15 cellular contexts compared by ENCODE assay signal in genomic region chr5:158877124-158877581, GRCh38.
DNase-seq lines count a peak whose midpoint lies in the region; ATAC-seq, FAIRE-seq and TF ChIP-seq lines count a peak whose summit lies in the region.
"Had no signal": no experiment of that assay in that cellular context is flagged by ENCODE, and none has a peak within 500 bp of the region (broad histone marks: within the 10 kb centered on the region; RNA-seq: fewer than 3 reads in every experiment).

No MANE protein-coding gene starts in this region.

- 65% methylated on average over 4 of the region's 4 CpGs; no CpG with 5 or more reads in 1 of the 2 experiments for WGBS in H1 (ENCODE audit: extremely low coverage in 1 of 2, insufficient coverage in 1 of 2, insufficient read length in 1 of 2, insufficient replicate concordance in 2 of 2, low coverage in 1 of 2, low lambda C conversion rate in 2 of 2, missing lambda C conversion rate in 1 of 2), 2 experiments

- H3K9me3 ChIP-seq in H1 (ENCODE audit: insufficient read depth in 2 of 2, low read depth in 1 of 2, low read length in 1 of 2) (no peaks in the 10 kb centered on the region), neural progenitor cell (ENCODE audit: low read depth) (no peaks in the 10 kb centered on the region)
- H3K9me3 ChIP-seq: SK-N-SH had no signal

- no peak for FAIRE-seq in H1 (lab: Jason Lieb, UNC)

- no peak overlapping the region for H3K14ac ChIP-seq in H1 (ENCODE audit: insufficient read length)

- H3K27me3 Mint-ChIP-seq in neural progenitor cell (ENCODE audit: insufficient read depth, low read depth): no peaks in the 10 kb centered on the region

- no peak overlapping the region for H2BK15ac ChIP-seq in H1 (ENCODE audit: low read length)

- H3K4me1 ChIP-seq in H1 (replicated peaks in 1 of 4; ENCODE audit: control insufficient read depth in 3 of 4, insufficient read depth in 4 of 4, low read length in 3 of 4) (peaks cover 0 to 9% (median 6%) of the 10 kb centered on the region in 4 experiments; a peak in 5 of 7 replicates), neural progenitor cell (peaks cover 12% of the 10 kb centered on the region)

- DNase-seq in AG10803 (ENCODE audit: low read depth): peak; percentile 76
- peak; percentile 49 for DNase-seq in NAMALWA (ENCODE audit: low spot score)
- no peak for DNase-seq in H1 (ENCODE audit: low read depth in 1 of 2, low spot score in 2 of 2)
- DNase-seq in neural progenitor cell (ENCODE audit: low spot score): no peak
- DNase-seq in activated T-cell treated with anti-CD3 and anti-CD28 coated beads, Interleukin-2, amount 50 U/mL, for 48 hours: no peak
- no peak for DNase-seq in NCI-H1694 treated with DMSO at 0.1 percent for 48 hours (lab: John Stamatoyannopoulos, UW)
- DNase-seq: activated naive CD4-positive, alpha-beta T cell treated with Interleukin-2 at 50 U/mL for 16 hours; cerebellar nuclear complex; GOT3; NCI-H2081 treated with DMSO at 0.1 percent for 48 hours; SK-N-SH; trophoblast cell had no signal

- no peak overlapping the region for H2BK20ac ChIP-seq in H1 (ENCODE audit: low read length)

- H3K27me3 ChIP-seq in H1 (replicated peaks in 1 of 4; ENCODE audit: control insufficient read depth in 3 of 4, extremely low read depth in 1 of 4, insufficient read depth in 3 of 4, low read length in 3 of 4): no peaks in the 10 kb centered on the region
- no peaks in the 10 kb centered on the region for H3K27me3 ChIP-seq in neural progenitor cell

- H3K4me1 Mint-ChIP-seq in neural progenitor cell: peaks cover 70% of the 10 kb centered on the region

- POLR2A ChIA-PET in H1 (lab: Charles Lee; ENCODE audit: partially characterized antibody): no interaction called here

- H3K27ac Mint-ChIP-seq in neural progenitor cell: peak overlapping the region; percentile 20

- H2AFZ ChIP-seq in H1 (ENCODE audit: low read length) (peak overlapping the region; percentile 72; the same call in 1 of the 2 replicates), neural progenitor cell (replicated peaks) (peak overlapping the region; percentile 69)

- H4K20me1 ChIP-seq in H1 (replicated peaks in 1 of 2; ENCODE audit: control insufficient read depth in 1 of 2, insufficient read depth in 2 of 2, low read length in 2 of 2): no peaks in the 10 kb centered on the region
- H4K20me1 ChIP-seq in neural progenitor cell (ENCODE audit: low read depth): no peaks in the 10 kb centered on the region

- no peak overlapping the region for H3K27ac ChIP-seq in H1 (ENCODE audit: low read depth, low read length)
- no peak overlapping the region for H3K27ac ChIP-seq in neural progenitor cell
- H3K27ac ChIP-seq: HL-60 had no signal

- no peak overlapping the region for H2BK120ac ChIP-seq in H1 (replicated peaks; ENCODE audit: low read depth, low read length)

- no peaks in the 10 kb centered on the region for H3K36me3 ChIP-seq in H1 (ENCODE audit: control insufficient read depth in 2 of 4, insufficient read depth in 4 of 4, low read length in 3 of 4)
- no peaks in the 10 kb centered on the region for H3K36me3 ChIP-seq in neural progenitor cell

- H3K79me2 ChIP-seq in H1 (ENCODE audit: control insufficient read depth in 1 of 2, insufficient read depth in 2 of 2, low read length in 2 of 2): no peaks in the 10 kb centered on the region
- H3K79me2 ChIP-seq in neural progenitor cell (ENCODE audit: low read depth): no peaks in the 10 kb centered on the region

- no peak overlapping the region for H2BK5ac ChIP-seq in H1 (ENCODE audit: low read depth, low read length)

- H2BK12ac ChIP-seq in H1 (ENCODE audit: low read depth, low read length): no peak overlapping the region

- TF ChIP-seq CTCF in AG10803 (conservative IDR thresholded peaks at IDR 0.05; ENCODE audit: low read length) (no peak), H1 (IDR thresholded peaks at IDR 0.05; ENCODE audit: control extremely low read depth in 1 of 3, insufficient read depth in 1 of 3, low read depth in 1 of 3, low read length in 3 of 3) (no peak), neural progenitor cell (IDR thresholded peaks at IDR 0.05) (no peak)

- H3K36me3 Mint-ChIP-seq in neural progenitor cell: no peaks in the 10 kb centered on the region

- CTCF ChIA-PET in H1 (lab: Charles Lee; ENCODE audit: partially characterized antibody): interaction anchor here (0.7 to 0.8 kb wide), 2 partner anchors 65 to 1366 kb away, joined by 3 read pairs; no protein-coding TSS in a partner anchor

- no peak overlapping the region for H4K8ac ChIP-seq in H1 (ENCODE audit: extremely low read depth, insufficient read depth, low read length)

- no peak for TF ChIP-seq EP300 in H1 (IDR thresholded peaks at IDR 0.05; ENCODE audit: borderline replicate concordance in 1 of 2, low read depth in 2 of 2, low read length in 2 of 2)

- no peaks in the 10 kb centered on the region for H3K9me3 Mint-ChIP-seq in neural progenitor cell

- no peak overlapping the region for H3K4ac ChIP-seq in H1 (replicated peaks; ENCODE audit: insufficient read length, low read depth, low read length)

- no peak overlapping the region for H3K23ac ChIP-seq in H1 (ENCODE audit: insufficient read length)

- H3K18ac ChIP-seq in H1 (ENCODE audit: extremely low read depth, low read length): no peak overlapping the region

- H3K79me1 ChIP-seq in H1 (ENCODE audit: low read depth, low read length): no peaks in the 10 kb centered on the region

- ATAC-seq in HG03469 (IDR thresholded peaks at IDR 0.05; ENCODE audit: unreplicated experiment): no peak
- ATAC-seq in HG03175 (IDR thresholded peaks at IDR 0.05; ENCODE audit: unreplicated experiment): no peak

- no peak overlapping the region for H3K56ac ChIP-seq in H1 (replicated peaks; ENCODE audit: insufficient read length, low read depth, low read length)

- H3K4me3 ChIP-seq in AG10803 (ENCODE audit: low read length) (no peak overlapping the region), H1 (ENCODE audit: extremely low read depth in 1 of 4, insufficient read depth in 2 of 4, low read depth in 3 of 4, low read length in 4 of 4) (no peak overlapping the region), neural progenitor cell (no peak overlapping the region)

- H3K4me2 ChIP-seq in H1 (ENCODE audit: insufficient read depth in 1 of 2, low read depth in 2 of 2, low read length in 2 of 2) (no peak overlapping the region), neural progenitor cell (no peak overlapping the region)
- H3K4me2 ChIP-seq: SK-N-SH had no signal

- no peak overlapping the region for H4K91ac ChIP-seq in H1 (replicated peaks; ENCODE audit: insufficient read length, low read length)

- no peak overlapping the region for H2AK5ac ChIP-seq in H1 (ENCODE audit: low read depth, low read length)

- TF ChIP-seq POLR2A in H1 (IDR thresholded peaks at IDR 0.05; ENCODE audit: control extremely low read depth in 1 of 2, low read depth in 2 of 2, low read length in 2 of 2): no peak

- no peaks in the 10 kb centered on the region for H3K23me2 ChIP-seq in H1 (ENCODE audit: low read depth, low read length)

- H4K5ac ChIP-seq in H1 (ENCODE audit: insufficient read length, low read depth, low read length): no peak overlapping the region

- H3F3A ChIP-seq in neural progenitor cell (ENCODE audit: low read depth): no peaks in the 10 kb centered on the region

- no peak overlapping the region for H3K9ac ChIP-seq in H1 (replicated peaks in 1 of 4; ENCODE audit: extremely low read depth in 1 of 4, low read depth in 3 of 4, low read length in 3 of 4)
- H3K9ac ChIP-seq in neural progenitor cell: no peak overlapping the region
- H3K9ac ChIP-seq: SK-N-SH had no signal

- no peak overlapping the region for H3K4me3 Mint-ChIP-seq in neural progenitor cell

- no peak for TF ChIP-seq RAD21 in H1 (IDR thresholded peaks at IDR 0.05 in 1 of 2, conservative IDR thresholded peaks at IDR 0.05 in 1 of 2; ENCODE audit: low read depth in 2 of 2, low read length in 2 of 2)

TF ChIP-seq in H1, 55 proteins besides CTCF, POLR2A, EP300 and RAD21:
- TF ChIP-seq SIN3A (conservative IDR thresholded peaks at IDR 0.05 in 1 of 2, IDR thresholded peaks at IDR 0.05 in 1 of 2; ENCODE audit: low read depth in 1 of 2, low read length in 2 of 2) (no peak), RFX5 (IDR thresholded peaks at IDR 0.05; ENCODE audit: borderline replicate concordance, low read depth, low read length) (no peak), YY1 (IDR thresholded peaks at IDR 0.05; ENCODE audit: low read depth, low read length) (no peak), CHD2 (IDR thresholded peaks at IDR 0.05; ENCODE audit: low read length) (no peak), TEAD4 (IDR thresholded peaks at IDR 0.05; ENCODE audit: low read depth, low read length) (no peak), RBBP5 (IDR thresholded peaks at IDR 0.05; ENCODE audit: borderline replicate concordance, low read depth, low read length) (no peak), SRF (IDR thresholded peaks at IDR 0.05; ENCODE audit: low read depth, low read length) (no peak), ZNF274 (IDR thresholded peaks at IDR 0.05; ENCODE audit: borderline replicate concordance, extremely low read depth, low read length) (no peak), HDAC6 (IDR thresholded peaks at IDR 0.05; ENCODE audit: low read depth, low read length) (no peak), NANOG (IDR thresholded peaks at IDR 0.05; ENCODE audit: insufficient read depth, low read depth, low read length, poor library complexity, severe bottlenecking) (no peak), POLR2AphosphoS5 (IDR thresholded peaks at IDR 0.05; ENCODE audit: low read depth, low read length) (no peak), MAX (IDR thresholded peaks at IDR 0.05) (no peak), KDM4A (IDR thresholded peaks at IDR 0.05; ENCODE audit: low read depth, low read length, severe bottlenecking) (no peak), SAP30 (IDR thresholded peaks at IDR 0.05; ENCODE audit: insufficient read depth, insufficient replicate concordance, low read length) (no peak), PHF8 (conservative IDR thresholded peaks at IDR 0.05; ENCODE audit: low read depth, low read length) (no peak)

Comparison
In these comparisons a context has a peak if more than half of its experiments do, and no peak if none do; other contexts are left out.
1. DNase-seq: peak in AG10803 (single experiment) and NAMALWA (single experiment); none in H1 (0 of 2), neural progenitor cell (single experiment), activated T-cell treated with anti-CD3 and anti-CD28 coated beads, Interleukin-2, amount 50 U/mL, for 48 hours (0 of 2) and NCI-H1694 treated with DMSO at 0.1 percent for 48 hours (single experiment).